Comparison of ENCODE assay signal across 12 cellular contexts in genomic region chr3:34008191-34008590, GRCh38.
DNase-seq lines count a peak whose midpoint lies in the region; ATAC-seq and TF ChIP-seq lines count a peak whose summit lies in the region.
"Had no signal": no experiment of that assay in that cellular context is flagged by ENCODE, and none has a peak within 500 bp of the region (broad histone marks: within the 10 kb centered on the region; RNA-seq: fewer than 3 reads in every experiment).

No MANE protein-coding gene starts in this region.

- H3K4me1 ChIP-seq in sigmoid colon: peaks cover 0 to 8% (median 4%) of the 10 kb centered on the region in 4 donors

- no peak for TF ChIP-seq POLR2A in sigmoid colon (IDR thresholded peaks at IDR 0.05)

- no peak overlapping the region for H3K4me3 ChIP-seq in choroid plexus epithelial cell (ENCODE audit: low read depth, low read length)
- no peak overlapping the region for H3K4me3 ChIP-seq in sigmoid colon

- H3K27ac ChIP-seq in sigmoid colon: no peak overlapping the region

- no peaks in the 10 kb centered on the region for H3K27me3 ChIP-seq in sigmoid colon

- intact Hi-C loops in sigmoid colon (cut with DNase I): no loop called here

- H3K36me3 ChIP-seq in sigmoid colon: no peaks in the 10 kb centered on the region

- TF ChIP-seq EP300 in sigmoid colon (IDR thresholded peaks at IDR 0.05): no peak

- no peak for TF ChIP-seq CTCF in choroid plexus epithelial cell (conservative IDR thresholded peaks at IDR 0.05; ENCODE audit: low read depth, low read length)
- TF ChIP-seq CTCF in sigmoid colon (IDR thresholded peaks at IDR 0.05): no peak

- DNase-seq in choroid plexus epithelial cell (ENCODE audit: low read depth) (peak; percentile 65), renal cortical epithelial cell (ENCODE audit: low read depth) (peak; percentile 61), globus pallidus (ENCODE audit: low spot score) (no peak), sigmoid colon (no peak), NCI-H146 (lab: John Stamatoyannopoulos, UW) (no peak), NCI-H524 treated with DMSO at 0.1 percent for 48 hours (lab: John Stamatoyannopoulos, UW) (no peak)
- DNase-seq: activated CD4-positive, alpha-beta T cell treated with anti-CD3 and anti-CD28 coated beads, Interleukin-2, amount 50 U/mL, for 48 hours; hippocampal formation; NCI-H774 had no signal

- 80 to 90% methylated on average over 1 of the region's 1 CpG for WGBS in sigmoid colon, 2 donors

- H3K9me3 ChIP-seq in sigmoid colon: no peaks in the 10 kb centered on the region

- peak; percentile 51 for ATAC-seq in GM21423 (IDR thresholded peaks at IDR 0.05; ENCODE audit: unreplicated experiment)
- ATAC-seq in HG03442 (IDR thresholded peaks at IDR 0.05; ENCODE audit: unreplicated experiment): peak; percentile 40
- ATAC-seq: activated naive CD4-positive, alpha-beta T cell treated with anti-CD3 and anti-CD28 coated beads, Interleukin-2, amount 50 U/mL, for 72 hours had no signal

Comparison
In these comparisons a context has a peak if more than half of its experiments do, and no peak if none do; other contexts are left out.
1. DNase-seq: peak in choroid plexus epithelial cell (single experiment) and renal cortical epithelial cell (single experiment); none in globus pallidus (single experiment), sigmoid colon (single experiment), NCI-H146 (single experiment) and NCI-H524 treated with DMSO at 0.1 percent for 48 hours (single experiment).